In the genomic region with DNA sequence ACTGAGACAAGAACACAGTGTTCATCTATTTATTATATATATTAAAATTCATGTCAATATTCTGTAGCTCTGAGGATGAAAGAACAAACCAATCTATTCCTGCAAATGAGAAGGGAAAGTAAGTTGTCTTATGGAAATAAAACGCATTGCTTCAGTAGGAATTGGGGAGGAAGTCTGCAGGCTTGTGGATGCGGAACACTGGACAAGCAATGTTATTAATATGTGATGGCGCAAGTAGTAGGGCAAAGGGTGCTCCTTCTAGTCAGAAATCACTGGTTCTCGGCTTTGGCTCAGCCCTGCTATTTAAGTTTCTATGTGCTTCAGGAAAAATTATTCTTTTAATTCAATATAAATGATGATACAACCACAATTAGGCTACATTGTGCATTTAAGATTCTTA, we compare ENCODE assay signal across 21 cellular contexts.
"Had no signal": no experiment of that assay in that cellular context is flagged by ENCODE, and none has a peak within 500 bp of the region (broad histone marks: within the 10 kb centered on the region; RNA-seq: fewer than 3 reads in every experiment).

No MANE protein-coding gene starts in this region.

- H3K4me3 ChIP-seq: SJCRH30, SK-N-MC had no signal

- H3K27ac ChIP-seq: HL-60, RWPE1, SJCRH30, SK-N-MC had no signal

- H3K9me3 ChIP-seq: SJCRH30 had no signal

- H3K4me1 ChIP-seq: SJCRH30 had no signal

- DNase-seq: KBM-7, MV-4-11, NCI-H1092, NCI-H1105 treated with DMSO at 0.1 percent for 48 hours, NCI-H1417 treated with DMSO at 0.1 percent for 48 hours, NCI-H146, NCI-H187, NCI-H2029, NCI-H2081 treated with DMSO at 0.1 percent for 48 hours, NCI-H2171, NCI-H226, NCI-H446, NCI-H510A, NCI-H524 treated with DMSO at 0.1 percent for 48 hours, NCI-H69, NCI-H774, SHP77 treated with DMSO at 0.1 percent for 48 hours, SJCRH30 had no signal

- H3K27me3 ChIP-seq: SJCRH30 had no signal

- H3K36me3 ChIP-seq: SJCRH30 had no signal
